ENCODE assay signal across 1 cellular context in genomic region chr15:44676676-44677075, GRCh38.
TF ChIP-seq lines count a peak whose summit lies in the region.

No MANE protein-coding gene starts in this region.

TF ChIP-seq in GM23338, 12 proteins besides CTCF, POLR2A, EP300 and RAD21 (continued from another document):
- TF ChIP-seq, protein P1, sequence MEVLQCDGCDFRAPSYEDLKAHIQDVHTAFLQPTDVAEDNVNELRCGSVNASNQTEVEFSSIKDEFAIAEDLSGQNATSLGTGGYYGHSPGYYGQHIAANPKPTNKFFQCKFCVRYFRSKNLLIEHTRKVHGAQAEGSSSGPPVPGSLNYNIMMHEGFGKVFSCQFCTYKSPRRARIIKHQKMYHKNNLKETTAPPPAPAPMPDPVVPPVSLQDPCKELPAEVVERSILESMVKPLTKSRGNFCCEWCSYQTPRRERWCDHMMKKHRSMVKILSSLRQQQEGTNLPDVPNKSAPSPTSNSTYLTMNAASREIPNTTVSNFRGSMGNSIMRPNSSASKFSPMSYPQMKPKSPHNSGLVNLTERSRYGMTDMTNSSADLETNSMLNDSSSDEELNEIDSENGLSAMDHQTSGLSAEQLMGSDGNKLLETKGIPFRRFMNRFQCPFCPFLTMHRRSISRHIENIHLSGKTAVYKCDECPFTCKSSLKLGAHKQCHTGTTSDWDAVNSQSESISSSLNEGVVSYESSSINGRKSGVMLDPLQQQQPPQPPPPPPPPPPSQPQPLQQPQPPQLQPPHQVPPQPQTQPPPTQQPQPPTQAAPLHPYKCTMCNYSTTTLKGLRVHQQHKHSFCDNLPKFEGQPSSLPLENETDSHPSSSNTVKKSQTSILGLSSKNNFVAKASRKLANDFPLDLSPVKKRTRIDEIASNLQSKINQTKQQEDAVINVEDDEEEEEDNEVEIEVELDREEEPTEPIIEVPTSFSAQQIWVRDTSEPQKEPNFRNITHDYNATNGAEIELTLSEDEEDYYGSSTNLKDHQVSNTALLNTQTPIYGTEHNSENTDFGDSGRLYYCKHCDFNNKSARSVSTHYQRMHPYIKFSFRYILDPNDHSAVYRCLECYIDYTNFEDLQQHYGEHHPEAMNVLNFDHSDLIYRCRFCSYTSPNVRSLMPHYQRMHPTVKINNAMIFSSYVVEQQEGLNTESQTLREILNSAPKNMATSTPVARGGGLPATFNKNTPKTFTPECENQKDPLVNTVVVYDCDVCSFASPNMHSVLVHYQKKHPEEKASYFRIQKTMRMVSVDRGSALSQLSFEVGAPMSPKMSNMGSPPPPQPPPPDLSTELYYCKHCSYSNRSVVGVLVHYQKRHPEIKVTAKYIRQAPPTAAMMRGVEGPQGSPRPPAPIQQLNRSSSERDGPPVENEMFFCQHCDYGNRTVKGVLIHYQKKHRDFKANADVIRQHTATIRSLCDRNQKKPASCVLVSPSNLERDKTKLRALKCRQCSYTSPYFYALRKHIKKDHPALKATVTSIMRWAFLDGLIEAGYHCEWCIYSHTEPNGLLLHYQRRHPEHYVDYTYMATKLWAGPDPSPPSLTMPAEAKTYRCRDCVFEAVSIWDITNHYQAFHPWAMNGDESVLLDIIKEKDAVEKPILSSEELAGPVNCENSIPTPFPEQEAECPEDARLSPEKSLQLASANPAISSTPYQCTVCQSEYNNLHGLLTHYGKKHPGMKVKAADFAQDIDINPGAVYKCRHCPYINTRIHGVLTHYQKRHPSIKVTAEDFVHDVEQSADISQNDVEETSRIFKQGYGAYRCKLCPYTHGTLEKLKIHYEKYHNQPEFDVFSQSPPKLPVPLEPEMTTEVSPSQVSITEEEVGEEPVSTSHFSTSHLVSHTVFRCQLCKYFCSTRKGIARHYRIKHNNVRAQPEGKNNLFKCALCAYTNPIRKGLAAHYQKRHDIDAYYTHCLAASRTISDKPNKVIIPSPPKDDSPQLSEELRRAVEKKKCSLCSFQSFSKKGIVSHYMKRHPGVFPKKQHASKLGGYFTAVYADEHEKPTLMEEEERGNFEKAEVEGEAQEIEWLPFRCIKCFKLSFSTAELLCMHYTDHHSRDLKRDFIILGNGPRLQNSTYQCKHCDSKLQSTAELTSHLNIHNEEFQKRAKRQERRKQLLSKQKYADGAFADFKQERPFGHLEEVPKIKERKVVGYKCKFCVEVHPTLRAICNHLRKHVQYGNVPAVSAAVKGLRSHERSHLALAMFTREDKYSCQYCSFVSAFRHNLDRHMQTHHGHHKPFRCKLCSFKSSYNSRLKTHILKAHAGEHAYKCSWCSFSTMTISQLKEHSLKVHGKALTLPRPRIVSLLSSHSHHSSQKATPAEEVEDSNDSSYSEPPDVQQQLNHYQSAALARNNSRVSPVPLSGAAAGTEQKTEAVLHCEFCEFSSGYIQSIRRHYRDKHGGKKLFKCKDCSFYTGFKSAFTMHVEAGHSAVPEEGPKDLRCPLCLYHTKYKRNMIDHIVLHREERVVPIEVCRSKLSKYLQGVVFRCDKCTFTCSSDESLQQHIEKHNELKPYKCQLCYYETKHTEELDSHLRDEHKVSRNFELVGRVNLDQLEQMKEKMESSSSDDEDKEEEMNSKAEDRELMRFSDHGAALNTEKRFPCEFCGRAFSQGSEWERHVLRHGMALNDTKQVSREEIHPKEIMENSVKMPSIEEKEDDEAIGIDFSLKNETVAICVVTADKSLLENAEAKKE (CRISPR knock-in tag; IDR thresholded peaks at IDR 0.05) = no peak
- no peak for TF ChIP-seq ZNF114 (CRISPR knock-in tag; IDR thresholded peaks at IDR 0.05)
- TF ChIP-seq ZNF331 (CRISPR knock-in tag; IDR thresholded peaks at IDR 0.05; ENCODE audit: low read depth) = no peak
